In genomic region chr6:30060634-30060981, GRCh38 we compare ENCODE assay signal across 8 cellular contexts. TPM values are rescaled to one million over a fixed set of nuclear protein-coding genes. Genes with fewer than 3 reads are reported as not detected.
A peak's percentile ranks its signal among the peaks of the same experiment; 100 is the strongest.
DNase-seq lines count a peak whose midpoint lies in the region; ATAC-seq, FAIRE-seq and TF ChIP-seq lines count a peak whose summit lies in the region.

No MANE protein-coding gene starts in this region.

- under 1% methylated on average over 20 of the region's 20 CpGs for WGBS in HepG2 (ENCODE audit: low lambda C conversion rate)

- no peaks in the 10 kb centered on the region for H3K27me3 ChIP-seq in H7 (ENCODE audit: control insufficient read depth, insufficient read depth, low read length)
- H3K27me3 ChIP-seq in NT2/D1 (ENCODE audit: insufficient read depth, insufficient read length) = no peaks in the 10 kb centered on the region
- H3K27me3 ChIP-seq in HepG2 (ENCODE audit: control insufficient read depth in 1 of 2, insufficient read depth in 2 of 2, low read length in 2 of 2) = peaks cover 0 to 4% of the 10 kb centered on the region in 2 experiments; a peak in 1 of 5 replicates
- no peaks in the 10 kb centered on the region for H3K27me3 ChIP-seq in subcutaneous abdominal adipose tissue (ENCODE audit: control insufficient read depth in 5 of 5, insufficient read depth in 4 of 5, low read length in 5 of 5)

- H3K9me3 ChIP-seq in NT2/D1 (ENCODE audit: insufficient read depth, low read length) = no peaks in the 10 kb centered on the region
- no peaks in the 10 kb centered on the region for H3K9me3 ChIP-seq in HepG2 (ENCODE audit: low read length)
- no peaks in the 10 kb centered on the region for H3K9me3 ChIP-seq in subcutaneous abdominal adipose tissue (ENCODE audit: control insufficient read depth in 5 of 5, low read length in 5 of 5)

- H3K79me2 ChIP-seq in HepG2 (ENCODE audit: insufficient read depth, low read length) = peaks cover 37% of the 10 kb centered on the region

- H3K27ac ChIP-seq in HepG2 (ENCODE audit: extremely low read length, insufficient read depth, low read length) (peak overlapping the region; percentile 75), subcutaneous abdominal adipose tissue (ENCODE audit: low read depth, low read length) (peak overlapping the region; percentile 95)

- H3K9ac ChIP-seq in NT2/D1 (ENCODE audit: insufficient read length, low read depth) = peak overlapping the region; percentile 75
- H3K9ac ChIP-seq in HepG2 (ENCODE audit: insufficient read depth, low read depth, low read length) = peak overlapping the region; percentile 90
- peak overlapping the region; percentile 88 to 98 (median 94) for H3K9ac ChIP-seq in subcutaneous abdominal adipose tissue (ENCODE audit: low read length in 5 of 5)

- H3K4me3 ChIP-seq in H7 (ENCODE audit: insufficient read depth, low read depth, low read length) (peak overlapping the region; percentile 73), NT2/D1 (ENCODE audit: insufficient read length, low read depth) (peak overlapping the region; percentile 73), HepG2 (replicated peaks in 1 of 3; ENCODE audit: insufficient read depth in 1 of 3, low read depth in 2 of 3, low read length in 3 of 3) (peak overlapping the region; percentile 89 to 99 (median 93)), subcutaneous abdominal adipose tissue (ENCODE audit: low read depth in 1 of 5, low read length in 5 of 5) (peak overlapping the region; percentile 83 to 99 (median 97))

- H3K4me2 ChIP-seq in HepG2 (ENCODE audit: low read depth, low read length) = peak overlapping the region; percentile 99

- no peak for TF ChIP-seq POLR2A in HepG2 (IDR thresholded peaks at IDR 0.05; ENCODE audit: insufficient read depth in 1 of 2, low read depth in 2 of 2, low read length in 2 of 2)

- intact Hi-C loops in HepG2 (cut with micrococcal nuclease; ENCODE audit: unreplicated experiment) = loop anchor here (2.0 kb wide), 1 partner anchor 110 kb away; no protein-coding TSS in a partner anchor

- H3K4me3 Mint-ChIP-seq in central memory CD8-positive, alpha-beta T cell = peak overlapping the region; percentile 89

- H3K4me1 Mint-ChIP-seq in central memory CD8-positive, alpha-beta T cell = peaks cover 17% of the 10 kb centered on the region

- CTCF ChIA-PET in HepG2 (lab: Yijun Ruan, JAX; ENCODE audit: low intra/inter-chr PET ratio, low total read pairs) = no interaction called here

- POLR2A ChIA-PET in HepG2 (lab: Yijun Ruan, JAX) = interaction anchor here (0.9 to 2.8 kb wide), 16 partner anchors 9 to 153 kb away, joined by 3 to 35 read pairs (median 4); partner anchors contain the start of genes RNF39, TRIM15 and TRIM26

- TF ChIP-seq EP300 in HepG2 (IDR thresholded peaks at IDR 0.05; ENCODE audit: low read depth in 2 of 2, low read length in 2 of 2) (no peak), HepG2 (CRISPR knock-in tag; IDR thresholded peaks at IDR 0.05; ENCODE audit: borderline replicate concordance) (no peak)

- peak overlapping the region; percentile 99 for H3K27ac Mint-ChIP-seq in central memory CD8-positive, alpha-beta T cell (ENCODE audit: low read depth)

- in situ Hi-C loops in HepG2 (cut with HindIII; ENCODE audit: extremely low pct_ligation_motif_present, low pct_unique_long_range_greater_than_20kb) = no loop called here

- FAIRE-seq in HepG2 (lab: Jason Lieb, UNC) = no peak

- ATAC-seq in central memory CD8-positive, alpha-beta T cell (replicated peaks; ENCODE audit: extremely low read depth, poor library complexity, severe bottlenecking) = no peak
- peak; percentile 3; the same call in 2 of the 3 replicates for ATAC-seq in HepG2
- ATAC-seq in HG02588 (IDR thresholded peaks at IDR 0.05; ENCODE audit: unreplicated experiment) = no peak

- no peaks in the 10 kb centered on the region for H4K20me1 ChIP-seq in HepG2 (ENCODE audit: insufficient read depth, low read length)

- no peak for TF ChIP-seq CTCF in HepG2 (CRISPR knock-in tag; IDR thresholded peaks at IDR 0.05)

- TF ChIP-seq RAD21 in HepG2 (CRISPR knock-in tag; IDR thresholded peaks at IDR 0.05) = no peak

- H2AFZ ChIP-seq in HepG2 (ENCODE audit: low read length) = peak overlapping the region; percentile 92

- peaks cover 31% of the 10 kb centered on the region for H3K36me3 Mint-ChIP-seq in central memory CD8-positive, alpha-beta T cell (ENCODE audit: insufficient read depth)

- H3K27me3 Mint-ChIP-seq in central memory CD8-positive, alpha-beta T cell = no peaks in the 10 kb centered on the region

- H3K36me3 ChIP-seq in H7 (replicated peaks; ENCODE audit: control insufficient read depth, insufficient read depth, low read length) (peaks cover 2% of the 10 kb centered on the region), NT2/D1 (ENCODE audit: insufficient read depth, insufficient read length, low read length) (peaks cover 26% of the 10 kb centered on the region), HepG2 (replicated peaks in 1 of 2; ENCODE audit: control insufficient read depth in 1 of 2, insufficient read depth in 2 of 2, low read length in 2 of 2) (peaks cover 1 to 10% of the 10 kb centered on the region in 2 experiments; a peak in 2 of 5 replicates), subcutaneous abdominal adipose tissue (ENCODE audit: control insufficient read depth in 5 of 5, insufficient read depth in 5 of 5, low read length in 5 of 5) (peaks cover 3 to 21% (median 20%) of the 10 kb centered on the region in 5 donors)

- no peaks in the 10 kb centered on the region for H3K9me3 Mint-ChIP-seq in central memory CD8-positive, alpha-beta T cell

- H3K4me1 ChIP-seq in NT2/D1 (ENCODE audit: insufficient read depth, insufficient read length) (no peaks in the 10 kb centered on the region), HepG2 (ENCODE audit: insufficient read depth, low read length) (peaks cover 28% of the 10 kb centered on the region), subcutaneous abdominal adipose tissue (ENCODE audit: control insufficient read depth in 5 of 5, insufficient read depth in 5 of 5, low read length in 5 of 5) (peaks cover 20 to 27% (median 24%) of the 10 kb centered on the region in 5 donors)

- BruUV-seq in HepG2 (replicated peaks; lab: Mats Ljungman, UMichigan) = TSS peak; percentile 85

- peak; percentile 64 for DNase-seq in ELR (ENCODE audit: low read depth)
- peak; percentile 29 for DNase-seq in H7
- DNase-seq in NT2/D1 (ENCODE audit: low read depth, low spot score) = no peak
- no peak for DNase-seq in central memory CD8-positive, alpha-beta T cell (ENCODE audit: low spot score in 2 of 2)
- no peak for DNase-seq in HepG2 (ENCODE audit: low spot score)
- DNase-seq in NCI-H1417 treated with DMSO at 0.1 percent for 48 hours (lab: John Stamatoyannopoulos, UW) = no peak

RNA-seq across cellular contexts. Expression of gene POLR1H, which starts 0.5 kb away (rescaled TPM):
- 42.6 and 43.5 TPM in 2 replicates for total RNA-seq in H7 (2014; rRNA removed; shearing (Covaris generic))
- total RNA-seq in HepG2 (2016; rRNA removed; fragmentation: Illumina TruSeq; extraction: Trizol) = 79.8 and 106 TPM in 2 replicates
- 68.0 and 77.6 TPM in 2 replicates for total RNA-seq in HepG2 (2016; cell fraction: cytosol; rRNA removed; fragmentation: Illumina TruSeq; extraction: Trizol; ENCODE audit: low read depth)
- total RNA-seq in HepG2 (2016; cell fraction: insoluble cytoplasmic fraction; rRNA removed; fragmentation: Illumina TruSeq; extraction: Trizol) = 78.8 and 117 TPM in 2 replicates
- total RNA-seq in HepG2 (2016; cell fraction: membrane; rRNA removed; fragmentation: Illumina TruSeq; extraction: Trizol) = 56.9 and 64.0 TPM in 2 replicates
- 32.8 and 35.1 TPM in 2 replicates for total RNA-seq in HepG2 (2016; cell fraction: nucleus; rRNA removed; fragmentation: Illumina TruSeq; extraction: Trizol)
- 61.4 and 69.7 TPM in 2 replicates for polyA plus RNA-seq in HepG2 (2011; rRNA removed)
- 74.2 and 80.8 TPM in 2 replicates for polyA plus RNA-seq in HepG2 (2011; cell fraction: cytosol; rRNA removed)
- 39.5 and 47.6 TPM in 2 replicates for polyA plus RNA-seq in HepG2 (2011; cell fraction: nucleus; rRNA removed)
- polyA plus RNA-seq in HepG2 (2012) = 46.9 and 53.4 TPM in 2 replicates
- 30.0 and 31.4 TPM in 2 replicates for polyA plus RNA-seq in HepG2 (2016; cell fraction: cytosol; fragmentation: Illumina TruSeq; extraction: Trizol; ENCODE audit: low read depth)
- 88.1 and 103 TPM in 2 replicates for polyA plus RNA-seq in HepG2 (2016; cell fraction: insoluble cytoplasmic fraction; fragmentation: Illumina TruSeq; extraction: Trizol; ENCODE audit: low read depth)
- polyA plus RNA-seq in HepG2 (2016; cell fraction: membrane; fragmentation: Illumina TruSeq; extraction: Trizol; ENCODE audit: low read depth) = 35.2 and 36.1 TPM in 2 replicates
- 48.3 and 49.2 TPM in 2 replicates for polyA plus RNA-seq in HepG2 (2016; cell fraction: nucleus; fragmentation: Illumina TruSeq; extraction: Trizol; ENCODE audit: insufficient read depth, low read depth)
- 30.7 and 35.6 TPM in 2 replicates for polyA minus RNA-seq in HepG2 (2011; rRNA and poly(A)+ RNA removed; ENCODE audit: low replicate concordance)
- 8.5 and 10.8 TPM in 2 replicates for polyA minus RNA-seq in HepG2 (2011; cell fraction: cytosol; rRNA and poly(A)+ RNA removed)
- 10.4 and 12.1 TPM in 2 replicates for polyA minus RNA-seq in HepG2 (2011; cell fraction: nucleus; rRNA and poly(A)+ RNA removed)

RNA-seq across cellular contexts. Expression of gene PPP1R11, which starts 6.4 kb away (rescaled TPM):
- total RNA-seq in H7 (2014; rRNA removed; shearing (Covaris generic)) = 26.1 and 27.2 TPM in 2 replicates
- 32.1 and 33.1 TPM in 2 replicates for total RNA-seq in HepG2 (2016; rRNA removed; fragmentation: Illumina TruSeq; extraction: Trizol)
- 17.1 and 17.7 TPM in 2 replicates for total RNA-seq in HepG2 (2016; cell fraction: cytosol; rRNA removed; fragmentation: Illumina TruSeq; extraction: Trizol; ENCODE audit: low read depth)
- total RNA-seq in HepG2 (2016; cell fraction: insoluble cytoplasmic fraction; rRNA removed; fragmentation: Illumina TruSeq; extraction: Trizol) = 31.5 and 34.5 TPM in 2 replicates
- total RNA-seq in HepG2 (2016; cell fraction: membrane; rRNA removed; fragmentation: Illumina TruSeq; extraction: Trizol) = 26.4 and 36.9 TPM in 2 replicates
- 16.0 and 17.4 TPM in 2 replicates for total RNA-seq in HepG2 (2016; cell fraction: nucleus; rRNA removed; fragmentation: Illumina TruSeq; extraction: Trizol)
- polyA plus RNA-seq in HepG2 (2011; rRNA removed) = 49.4 and 58.9 TPM in 2 replicates
- polyA plus RNA-seq in HepG2 (2011; cell fraction: cytosol; rRNA removed) = 33.3 and 45.8 TPM in 2 replicates
- 25.5 and 35.8 TPM in 2 replicates for polyA plus RNA-seq in HepG2 (2011; cell fraction: nucleus; rRNA removed)
- 27.5 and 31.0 TPM in 2 replicates for polyA plus RNA-seq in HepG2 (2012)
- 22.4 and 30.7 TPM in 2 replicates for polyA plus RNA-seq in HepG2 (2016; cell fraction: cytosol; fragmentation: Illumina TruSeq; extraction: Trizol; ENCODE audit: low read depth)
- 64.3 and 67.7 TPM in 2 replicates for polyA plus RNA-seq in HepG2 (2016; cell fraction: insoluble cytoplasmic fraction; fragmentation: Illumina TruSeq; extraction: Trizol; ENCODE audit: low read depth)
- 43.9 and 50.0 TPM in 2 replicates for polyA plus RNA-seq in HepG2 (2016; cell fraction: membrane; fragmentation: Illumina TruSeq; extraction: Trizol; ENCODE audit: low read depth)
- 36.1 and 39.4 TPM in 2 replicates for polyA plus RNA-seq in HepG2 (2016; cell fraction: nucleus; fragmentation: Illumina TruSeq; extraction: Trizol; ENCODE audit: insufficient read depth, low read depth)
- 28.0 and 38.2 TPM in 2 replicates for polyA minus RNA-seq in HepG2 (2011; rRNA and poly(A)+ RNA removed; ENCODE audit: low replicate concordance)
- polyA minus RNA-seq in HepG2 (2011; cell fraction: cytosol; rRNA and poly(A)+ RNA removed) = 11.4 and 11.7 TPM in 2 replicates
- polyA minus RNA-seq in HepG2 (2011; cell fraction: nucleus; rRNA and poly(A)+ RNA removed) = 11.9 and 12.9 TPM in 2 replicates

RNA-seq across cellular contexts. Expression of gene RNF39, which starts 15.0 kb away (rescaled TPM):
- 0.14 TPM in 1 of 2 replicates, not detected in the other for total RNA-seq in H7 (2014; rRNA removed; shearing (Covaris generic))
- total RNA-seq in HepG2 (2016; rRNA removed; fragmentation: Illumina TruSeq; extraction: Trizol) = 0.13 TPM in 2 replicates
- total RNA-seq in HepG2 (2016; cell fraction: cytosol; rRNA removed; fragmentation: Illumina TruSeq; extraction: Trizol; ENCODE audit: low read depth) = not detected in 2 replicates
- 0.24 TPM in 1 of 2 replicates, not detected in the other for total RNA-seq in HepG2 (2016; cell fraction: insoluble cytoplasmic fraction; rRNA removed; fragmentation: Illumina TruSeq; extraction: Trizol)
- total RNA-seq in HepG2 (2016; cell fraction: membrane; rRNA removed; fragmentation: Illumina TruSeq; extraction: Trizol) = 0.07 and 0.09 TPM in 2 replicates
- total RNA-seq in HepG2 (2016; cell fraction: nucleus; rRNA removed; fragmentation: Illumina TruSeq; extraction: Trizol) = not detected in 2 replicates
- 1.8 and 2.2 TPM in 2 replicates for polyA plus RNA-seq in HepG2 (2011; rRNA removed)
- polyA plus RNA-seq in HepG2 (2011; cell fraction: cytosol; rRNA removed) = 1.9 and 2.2 TPM in 2 replicates
- 0.76 and 1.4 TPM in 2 replicates for polyA plus RNA-seq in HepG2 (2011; cell fraction: nucleus; rRNA removed)
- polyA plus RNA-seq in HepG2 (2012) = 3.2 and 3.8 TPM in 2 replicates
- not detected in 2 replicates for polyA plus RNA-seq in HepG2 (2016; cell fraction: cytosol; fragmentation: Illumina TruSeq; extraction: Trizol; ENCODE audit: low read depth)
- polyA plus RNA-seq in HepG2 (2016; cell fraction: insoluble cytoplasmic fraction; fragmentation: Illumina TruSeq; extraction: Trizol; ENCODE audit: low read depth) = 0.37 and 0.41 TPM in 2 replicates
- polyA plus RNA-seq in HepG2 (2016; cell fraction: membrane; fragmentation: Illumina TruSeq; extraction: Trizol; ENCODE audit: low read depth) = not detected in 2 replicates
- 0.23 and 0.78 TPM in 2 replicates for polyA plus RNA-seq in HepG2 (2016; cell fraction: nucleus; fragmentation: Illumina TruSeq; extraction: Trizol; ENCODE audit: insufficient read depth, low read depth)
- polyA minus RNA-seq in HepG2 (2011; rRNA and poly(A)+ RNA removed; ENCODE audit: low replicate concordance) = 0.26 and 0.84 TPM in 2 replicates
- polyA minus RNA-seq in HepG2 (2011; cell fraction: cytosol; rRNA and poly(A)+ RNA removed) = 0.62 and 1.1 TPM in 2 replicates
- 0.37 and 0.39 TPM in 2 replicates for polyA minus RNA-seq in HepG2 (2011; cell fraction: nucleus; rRNA and poly(A)+ RNA removed)

RNA-seq across cellular contexts. Expression of gene TRIM31, which starts 52.3 kb away (rescaled TPM):
- total RNA-seq in H7 (2014; rRNA removed; shearing (Covaris generic)) = not detected in 2 replicates
- total RNA-seq in HepG2 (2016; rRNA removed; fragmentation: Illumina TruSeq; extraction: Trizol) = 0.51 TPM in 1 of 2 replicates, not detected in the other
- total RNA-seq in HepG2 (2016; cell fraction: cytosol; rRNA removed; fragmentation: Illumina TruSeq; extraction: Trizol; ENCODE audit: low read depth) = not detected in 2 replicates
- total RNA-seq in HepG2 (2016; cell fraction: insoluble cytoplasmic fraction; rRNA removed; fragmentation: Illumina TruSeq; extraction: Trizol) = 0.11 TPM in 1 of 2 replicates, not detected in the other
- not detected in 2 replicates for total RNA-seq in HepG2 (2016; cell fraction: membrane; rRNA removed; fragmentation: Illumina TruSeq; extraction: Trizol)
- total RNA-seq in HepG2 (2016; cell fraction: nucleus; rRNA removed; fragmentation: Illumina TruSeq; extraction: Trizol) = 0.16 and 0.19 TPM in 2 replicates
- 0.13 and 0.33 TPM in 2 replicates for polyA plus RNA-seq in HepG2 (2011; rRNA removed)
- polyA plus RNA-seq in HepG2 (2011; cell fraction: cytosol; rRNA removed) = 0.07 and 0.09 TPM in 2 replicates
- polyA plus RNA-seq in HepG2 (2011; cell fraction: nucleus; rRNA removed) = 0.76 and 0.97 TPM in 2 replicates
- polyA plus RNA-seq in HepG2 (2012) = 3.9 and 7.8 TPM in 2 replicates
- 0.08 and 0.22 TPM in 2 replicates for polyA plus RNA-seq in HepG2 (2016; cell fraction: cytosol; fragmentation: Illumina TruSeq; extraction: Trizol; ENCODE audit: low read depth)
- not detected in 2 replicates for polyA plus RNA-seq in HepG2 (2016; cell fraction: insoluble cytoplasmic fraction; fragmentation: Illumina TruSeq; extraction: Trizol; ENCODE audit: low read depth)
- polyA plus RNA-seq in HepG2 (2016; cell fraction: membrane; fragmentation: Illumina TruSeq; extraction: Trizol; ENCODE audit: low read depth) = not detected in 2 replicates
- polyA plus RNA-seq in HepG2 (2016; cell fraction: nucleus; fragmentation: Illumina TruSeq; extraction: Trizol; ENCODE audit: insufficient read depth, low read depth) = 0.30 TPM in 1 of 2 replicates, not detected in the other
- polyA minus RNA-seq in HepG2 (2011; rRNA and poly(A)+ RNA removed; ENCODE audit: low replicate concordance) = 0.09 and 0.16 TPM in 2 replicates
- polyA minus RNA-seq in HepG2 (2011; cell fraction: cytosol; rRNA and poly(A)+ RNA removed) = not detected in 2 replicates
- polyA minus RNA-seq in HepG2 (2011; cell fraction: nucleus; rRNA and poly(A)+ RNA removed) = 1.3 and 3.5 TPM in 2 replicates

Comparison
In these comparisons a context has a peak if more than half of its experiments do, and no peak if none do; other contexts are left out.
1. DNase-seq: peak in ELR (single experiment) and H7 (single experiment); none in NT2/D1 (single experiment), central memory CD8-positive, alpha-beta T cell (0 of 2), HepG2 (single experiment) and NCI-H1417 treated with DMSO at 0.1 percent for 48 hours (single experiment).
2. Peak in every context shown above with its lines, with median percentiles within 50 percentile points of each other: H3K4me3 ChIP-seq and H3K9ac ChIP-seq.